Comparison of ENCODE assay signal across 17 cellular contexts in genomic region chr2:216292886-216293291, GRCh38.
DNase-seq lines count a peak whose midpoint lies in the region; ATAC-seq and TF ChIP-seq lines count a peak whose summit lies in the region.
"Had no signal": no experiment of that assay in that cellular context is flagged by ENCODE, and none has a peak within 500 bp of the region (broad histone marks: within the 10 kb centered on the region; RNA-seq: fewer than 3 reads in every experiment).

No MANE protein-coding gene starts in this region.

- H3K27ac Mint-ChIP-seq in activated T-helper 1 cell treated with anti-CD3 and anti-CD28 coated beads, Interleukin-12 subunit alpha, Interleukin-12 subunit beta, Interleukin-2, Interleukin-4 antibody, amounts not matched to agents 30 ng/mL and 10 ng/mL and 1 ng/mL, durations not matched to agents 14 hours and 24 hours and 36 hours = no peak overlapping the region
- no peak overlapping the region for H3K27ac Mint-ChIP-seq in activated naive CD4-positive, alpha-beta T cell treated with anti-CD3 and anti-CD28 coated beads, Interleukin-2, amount 50 U/mL, for 72 hours
- H3K27ac Mint-ChIP-seq: activated naive CD4-positive, alpha-beta T cell treated with anti-CD3 and anti-CD28 coated beads for 36 hours; neural progenitor cell had no signal

- H3K4me3 Mint-ChIP-seq in activated T-helper 1 cell treated with anti-CD3 and anti-CD28 coated beads, Interleukin-12 subunit alpha, Interleukin-12 subunit beta, Interleukin-2, Interleukin-4 antibody, amounts not matched to agents 30 ng/mL and 10 ng/mL and 1 ng/mL, durations not matched to agents 14 hours and 24 hours and 36 hours = no peak overlapping the region
- H3K4me3 Mint-ChIP-seq: activated naive CD4-positive, alpha-beta T cell treated with anti-CD3 and anti-CD28 coated beads for 36 hours; neural progenitor cell had no signal

- no peaks in the 10 kb centered on the region for H3K36me3 ChIP-seq in BE2C
- H3K36me3 ChIP-seq: neural progenitor cell, vagina had no signal

- peaks cover 5% of the 10 kb centered on the region for H3K4me1 Mint-ChIP-seq in activated T-helper 1 cell treated with anti-CD3 and anti-CD28 coated beads, Interleukin-12 subunit alpha, Interleukin-12 subunit beta, Interleukin-2, Interleukin-4 antibody, amounts not matched to agents 30 ng/mL and 10 ng/mL and 1 ng/mL, durations not matched to agents 14 hours and 24 hours and 36 hours (ENCODE audit: low read depth)

- ATAC-seq in activated naive CD4-positive, alpha-beta T cell treated with anti-CD3 and anti-CD28 coated beads, Interleukin-2, amount 50 U/mL, for 72 hours = no peak
- ATAC-seq: GM12878 had no signal

- H3K27me3 Mint-ChIP-seq in activated T-helper 1 cell treated with anti-CD3 and anti-CD28 coated beads, Interleukin-12 subunit alpha, Interleukin-12 subunit beta, Interleukin-2, Interleukin-4 antibody, amounts not matched to agents 30 ng/mL and 10 ng/mL and 1 ng/mL, durations not matched to agents 14 hours and 24 hours and 36 hours (ENCODE audit: insufficient read depth) = peaks cover 4% of the 10 kb centered on the region

- H3K4me3 ChIP-seq in BE2C (ENCODE audit: low read depth, low read length) = no peak overlapping the region
- H3K4me3 ChIP-seq: GM12878, neural progenitor cell, vagina had no signal

- intact Hi-C loops in activated T-helper 1 cell treated with anti-CD3 and anti-CD28 coated beads, Interleukin-12 subunit alpha, Interleukin-12 subunit beta, Interleukin-2, Interleukin-4 antibody, amounts not matched to agents 30 ng/mL and 10 ng/mL and 1 ng/mL, durations not matched to agents 14 hours and 24 hours and 36 hours (cut with micrococcal nuclease) = no loop called here

- TF ChIP-seq CTCF in BE2C (IDR thresholded peaks at IDR 0.05; ENCODE audit: low read depth, low read length) = no peak

- no peaks in the 10 kb centered on the region for H3K27me3 ChIP-seq in BE2C
- H3K27me3 ChIP-seq: vagina had no signal

- no peaks in the 10 kb centered on the region for H3K36me3 Mint-ChIP-seq in activated T-helper 1 cell treated with anti-CD3 and anti-CD28 coated beads, Interleukin-12 subunit alpha, Interleukin-12 subunit beta, Interleukin-2, Interleukin-4 antibody, amounts not matched to agents 30 ng/mL and 10 ng/mL and 1 ng/mL, durations not matched to agents 14 hours and 24 hours and 36 hours (ENCODE audit: low read depth)
- no peaks in the 10 kb centered on the region for H3K36me3 Mint-ChIP-seq in activated naive CD4-positive, alpha-beta T cell treated with anti-CD3 and anti-CD28 coated beads, Interleukin-2, amount 50 U/mL, for 72 hours
- H3K36me3 Mint-ChIP-seq: neural progenitor cell had no signal

- DNase-seq in BE2C (peak; percentile 50), OCI-M1 (lab: John Stamatoyannopoulos, UW) (peak; percentile 73), dermis blood vessel endothelial cell (peak; percentile 27), midbrain (lab: John Stamatoyannopoulos, UW) (peak; percentile 39), NOMO-1 (lab: John Stamatoyannopoulos, UW; ENCODE audit: unreplicated experiment in 2 of 2) (no peak), HK-2 (ENCODE audit: unreplicated experiment) (no peak)
- DNase-seq in activated T-helper 1 cell treated with anti-CD3 and anti-CD28 coated beads, Interleukin-12 subunit alpha, Interleukin-12 subunit beta, Interleukin-2, Interleukin-4 antibody, amounts not matched to agents 30 ng/mL and 10 ng/mL and 1 ng/mL, durations not matched to agents 14 hours and 24 hours and 36 hours (ENCODE audit: low spot score) = no peak
- no peak for DNase-seq in activated naive CD4-positive, alpha-beta T cell treated with anti-CD3 and anti-CD28 coated beads, Interleukin-2, amount 50 U/mL, for 72 hours (ENCODE audit: low spot score in 2 of 2)
- DNase-seq: activated CD4-positive, alpha-beta T cell treated with anti-CD3 and anti-CD28 coated beads for 48 hours; activated naive CD4-positive, alpha-beta T cell treated with anti-CD3 and anti-CD28 coated beads for 36 hours; activated T-cell treated with anti-CD3 and anti-CD28 coated beads for 4 hours; IMR-90; NCI-H2029 treated with DMSO at 0.1 percent for 48 hours; T1000 had no signal

- H3K9me3 Mint-ChIP-seq in activated T-helper 1 cell treated with anti-CD3 and anti-CD28 coated beads, Interleukin-12 subunit alpha, Interleukin-12 subunit beta, Interleukin-2, Interleukin-4 antibody, amounts not matched to agents 30 ng/mL and 10 ng/mL and 1 ng/mL, durations not matched to agents 14 hours and 24 hours and 36 hours = no peaks in the 10 kb centered on the region
- H3K9me3 Mint-ChIP-seq in activated naive CD4-positive, alpha-beta T cell treated with anti-CD3 and anti-CD28 coated beads, Interleukin-2, amount 50 U/mL, for 72 hours = no peaks in the 10 kb centered on the region
- H3K9me3 Mint-ChIP-seq: activated naive CD4-positive, alpha-beta T cell treated with anti-CD3 and anti-CD28 coated beads for 36 hours; neural progenitor cell had no signal

- H3K4me1 ChIP-seq in BE2C = peaks cover 22% of the 10 kb centered on the region
- H3K4me1 ChIP-seq: vagina had no signal

- no peaks in the 10 kb centered on the region for H3K9me3 ChIP-seq in BE2C
- H3K9me3 ChIP-seq: vagina had no signal

Comparison
In these comparisons a context has a peak if more than half of its experiments do, and no peak if none do; other contexts are left out.
1. DNase-seq: peak in BE2C (single experiment), OCI-M1 (single experiment), dermis blood vessel endothelial cell (single experiment) and midbrain (single experiment); none in NOMO-1 (0 of 2), activated T-helper 1 cell treated with anti-CD3 and anti-CD28 coated beads, Interleukin-12 subunit alpha, Interleukin-12 subunit beta, Interleukin-2, Interleukin-4 antibody, amounts not matched to agents 30 ng/mL and 10 ng/mL and 1 ng/mL, durations not matched to agents 14 hours and 24 hours and 36 hours (single experiment), HK-2 (single experiment) and activated naive CD4-positive, alpha-beta T cell treated with anti-CD3 and anti-CD28 coated beads, Interleukin-2, amount 50 U/mL, for 72 hours (0 of 2).